In the genomic region with DNA sequence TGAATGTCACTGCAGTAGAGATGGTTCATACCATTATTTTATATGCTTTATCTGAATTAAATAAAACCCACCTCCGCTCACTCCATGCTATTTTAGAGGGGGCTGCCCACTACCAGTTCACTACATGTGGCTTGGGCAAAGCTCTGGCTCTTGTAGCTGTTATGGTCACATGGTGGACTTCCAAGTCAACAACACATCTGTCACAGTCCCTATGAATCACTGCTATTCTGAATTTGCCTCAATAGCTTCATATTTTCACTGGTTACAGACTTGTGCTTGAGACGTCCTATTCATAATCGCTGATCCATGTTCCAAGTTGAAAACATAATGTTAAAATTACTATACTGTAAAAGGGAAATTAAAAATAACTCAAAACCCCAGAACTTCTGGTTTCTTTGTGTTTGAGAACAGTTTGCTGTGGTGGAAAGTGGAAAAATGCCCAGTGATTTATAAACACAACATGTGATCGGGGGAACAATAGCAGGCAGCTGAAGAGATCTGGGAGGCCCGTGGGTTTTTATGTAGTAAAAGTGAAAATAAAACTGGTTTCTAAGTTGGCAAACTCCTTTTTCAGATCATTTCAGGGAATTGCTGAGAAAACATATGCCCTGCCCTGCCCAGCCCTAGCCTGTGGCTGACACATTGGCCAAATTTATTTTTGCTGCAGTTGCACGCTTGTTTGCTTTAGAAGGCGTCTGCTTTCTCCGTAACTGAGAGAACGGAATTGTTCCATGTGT, we compare ENCODE assay signal across 7 cellular contexts.
A peak's percentile ranks its signal among the peaks of the same experiment; 100 is the strongest.
DNase-seq lines count a peak whose midpoint lies in the region; ATAC-seq and FAIRE-seq lines count a peak whose summit lies in the region.

No MANE protein-coding gene starts in this region.

- H3K9ac ChIP-seq in subcutaneous abdominal adipose tissue (ENCODE audit: low read length in 5 of 5): peak overlapping the region; percentile 33 to 69 (median 60)

- no peaks in the 10 kb centered on the region for H3K36me3 ChIP-seq in subcutaneous abdominal adipose tissue (ENCODE audit: control insufficient read depth in 5 of 5, insufficient read depth in 5 of 5, low read length in 5 of 5)

- H3K27me3 ChIP-seq in subcutaneous abdominal adipose tissue (ENCODE audit: control insufficient read depth in 5 of 5, insufficient read depth in 4 of 5, low read length in 5 of 5): no peaks in the 10 kb centered on the region

- DNase-seq in H4 (ENCODE audit: low spot score): peak; percentile 60
- peak; percentile 20 for DNase-seq in amniotic epithelial cell (ENCODE audit: low read depth)
- peak in 29 of 51 donors; percentile 3 to 86 (median 18) for DNase-seq in hypothalamus (lab: John Stamatoyannopoulos, UW)
- DNase-seq in NCI-H1048 (lab: John Stamatoyannopoulos, UW): no peak
- DNase-seq in HTR-8/SVneo (ENCODE audit: insufficient read length, low spot score): no peak

- no peak for FAIRE-seq in HTR-8/SVneo (lab: Jason Lieb, UNC)

- peak overlapping the region; percentile 57 for H3K27ac ChIP-seq in subcutaneous abdominal adipose tissue (ENCODE audit: low read depth, low read length)

- H3K9me3 ChIP-seq in subcutaneous abdominal adipose tissue (ENCODE audit: control insufficient read depth in 5 of 5, low read length in 5 of 5): peaks cover 0 to 5% (median 3%) of the 10 kb centered on the region in 5 donors

- peak overlapping the region; percentile 34 to 67 (median 58) for H3K4me3 ChIP-seq in subcutaneous abdominal adipose tissue (ENCODE audit: low read depth in 1 of 5, low read length in 5 of 5)

- no peak for ATAC-seq in GM18909 (IDR thresholded peaks at IDR 0.05; ENCODE audit: poor library complexity, unreplicated experiment)

- peaks cover 0 to 8% (median 2%) of the 10 kb centered on the region in 5 donors for H3K4me1 ChIP-seq in subcutaneous abdominal adipose tissue (ENCODE audit: control insufficient read depth in 5 of 5, insufficient read depth in 5 of 5, low read length in 5 of 5)

Comparison
In these comparisons a context has a peak if more than half of its experiments do, and no peak if none do; other contexts are left out.
1. DNase-seq: peak in H4 (single experiment), amniotic epithelial cell (single experiment) and hypothalamus (29 of 51); none in NCI-H1048 (single experiment) and HTR-8/SVneo (single experiment).